In the genomic region with DNA sequence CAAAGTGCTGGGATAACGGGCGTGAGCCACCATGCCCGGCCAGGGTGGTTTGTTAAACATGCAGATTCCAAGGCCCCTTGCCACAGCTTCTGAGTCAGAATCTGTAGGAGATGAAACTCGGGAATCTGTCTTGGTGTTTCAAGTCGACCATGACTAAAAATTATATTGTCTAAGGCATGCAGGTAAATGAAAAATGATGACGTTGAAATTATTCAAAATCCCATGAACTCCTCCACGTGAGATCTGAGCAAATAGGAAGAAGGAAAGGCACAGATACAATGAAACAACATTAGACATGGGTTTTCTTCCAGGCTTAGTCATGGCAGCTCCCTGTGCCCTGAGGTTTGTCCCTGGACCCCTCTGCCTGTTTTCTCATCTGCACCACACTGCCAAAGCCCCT, we compare ENCODE assay signal across 3 cellular contexts.
A peak's percentile ranks its signal among the peaks of the same experiment; 100 is the strongest.
TF ChIP-seq lines count a peak whose summit lies in the region.

No MANE protein-coding gene starts in this region.

TF ChIP-seq in HepG2, 621 proteins besides CTCF, POLR2A, EP300 and RAD21:
- 0 out of 2 replicates have a peak, but pooled peaks have one; percentile 14 for TF ChIP-seq MAFF (IDR thresholded peaks at IDR 0.05; ENCODE audit: low read depth, low read length)
- TF ChIP-seq, protein P1, sequence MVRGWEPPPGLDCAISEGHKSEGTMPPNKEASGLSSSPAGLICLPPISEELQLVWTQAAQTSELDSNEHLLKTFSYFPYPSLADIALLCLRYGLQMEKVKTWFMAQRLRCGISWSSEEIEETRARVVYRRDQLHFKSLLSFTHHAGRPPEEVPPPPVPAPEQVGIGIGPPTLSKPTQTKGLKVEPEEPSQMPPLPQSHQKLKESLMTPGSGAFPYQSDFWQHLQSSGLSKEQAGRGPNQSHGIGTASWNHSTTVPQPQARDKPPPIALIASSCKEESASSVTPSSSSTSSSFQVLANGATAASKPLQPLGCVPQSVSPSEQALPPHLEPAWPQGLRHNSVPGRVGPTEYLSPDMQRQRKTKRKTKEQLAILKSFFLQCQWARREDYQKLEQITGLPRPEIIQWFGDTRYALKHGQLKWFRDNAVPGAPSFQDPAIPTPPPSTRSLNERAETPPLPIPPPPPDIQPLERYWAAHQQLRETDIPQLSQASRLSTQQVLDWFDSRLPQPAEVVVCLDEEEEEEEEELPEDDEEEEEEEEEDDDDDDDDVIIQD (CRISPR knock-in tag; IDR thresholded peaks at IDR 0.05; ENCODE audit: low read depth): no peak
- peak; percentile 61 to 67 for TF ChIP-seq MAFK (conservative IDR thresholded peaks at IDR 0.05 in 1 of 2, IDR thresholded peaks at IDR 0.05 in 1 of 2; ENCODE audit: low read length in 2 of 2)

TF ChIP-seq in K562, 482 proteins besides CTCF, POLR2A, EP300 and RAD21:
- TF ChIP-seq REST (CRISPR knock-in tag; IDR thresholded peaks at IDR 0.05; ENCODE audit: low read depth) (no peak), POU5F1 (IDR thresholded peaks at IDR 0.05; ENCODE audit: borderline replicate concordance, low read depth, low read length, partially characterized antibody) (no peak), ZNF316 (IDR thresholded peaks at IDR 0.05) (peak; percentile 42), HDGF (IDR thresholded peaks at IDR 0.05) (no peak)

TF ChIP-seq in H1, 55 proteins besides CTCF, POLR2A, EP300 and RAD21:
- no peak for TF ChIP-seq BACH1 (IDR thresholded peaks at IDR 0.05; ENCODE audit: low read length)
- no peak for TF ChIP-seq CHD1 (IDR thresholded peaks at IDR 0.05; ENCODE audit: low read depth, low read length)
- TF ChIP-seq KDM4A (IDR thresholded peaks at IDR 0.05; ENCODE audit: low read depth, low read length, severe bottlenecking): no peak
- no peak for TF ChIP-seq E2F6 (IDR thresholded peaks at IDR 0.05)
- TF ChIP-seq NRF1 (IDR thresholded peaks at IDR 0.05; ENCODE audit: low read depth, low read length): no peak
- TF ChIP-seq RFX5 (IDR thresholded peaks at IDR 0.05; ENCODE audit: borderline replicate concordance, low read depth, low read length): no peak
- TF ChIP-seq CHD7 (IDR thresholded peaks at IDR 0.05; ENCODE audit: insufficient replicate concordance, low read length): no peak
- no peak for TF ChIP-seq JUN (IDR thresholded peaks at IDR 0.05; ENCODE audit: low read depth, low read length)
- TF ChIP-seq TCF12 (IDR thresholded peaks at IDR 0.05; ENCODE audit: low read depth, low read length): no peak
TF ChIP-seq in H1: peak in this region for 0.
